Comparison of ENCODE assay signal across 16 cellular contexts in genomic region chr17:38442548-38442947, GRCh38. TPM values are rescaled to one million over a fixed set of nuclear protein-coding genes. Genes with fewer than 3 reads are reported as not detected.
A peak's percentile ranks its signal among the peaks of the same experiment; 100 is the strongest.
DNase-seq lines count a peak whose midpoint lies in the region; ATAC-seq and TF ChIP-seq lines count a peak whose summit lies in the region.
"Had no signal": no experiment of that assay in that cellular context is flagged by ENCODE, and none has a peak within 500 bp of the region (broad histone marks: within the 10 kb centered on the region; RNA-seq: fewer than 3 reads in every experiment).

No MANE protein-coding gene starts in this region.

- no peaks in the 10 kb centered on the region for H3K27me3 Mint-ChIP-seq in type B pancreatic cell

- H3K4me1 ChIP-seq in HEK293 (ENCODE audit: control insufficient read depth, insufficient read depth, low read length) (no peaks in the 10 kb centered on the region), lower lobe of right lung (peaks cover 18% of the 10 kb centered on the region)

- POLR2A ChIA-PET in HEK293 (lab: Yijun Ruan, JAX), result no interaction called here

- ATAC-seq in lower lobe of right lung, result no peak
- ATAC-seq: activated CD4-positive, alpha-beta T cell treated with anti-CD3 and anti-CD28 coated beads for 36 hours had no signal

- CTCF ChIA-PET in HEK293 (lab: Yijun Ruan, JAX), result interaction anchor here (0.5 to 5.4 kb wide), 11 partner anchors 11 to 224 kb away, joined by 3 to 52 read pairs (median 4); no protein-coding TSS in a partner anchor

- H3K4me3 Mint-ChIP-seq in type B pancreatic cell, result no peak overlapping the region
- H3K4me3 Mint-ChIP-seq: activated CD4-positive, alpha-beta T cell treated with anti-CD3 and anti-CD28 coated beads for 36 hours had no signal

- no peak for TF ChIP-seq CTCF in HEK293 (tag by site-specific recombination; IDR thresholded peaks at IDR 0.05)
- no peak for TF ChIP-seq CTCF in astrocyte of the spinal cord (IDR thresholded peaks at IDR 0.05; ENCODE audit: low read depth, low read length)
- TF ChIP-seq CTCF in lower lobe of right lung (IDR thresholded peaks at IDR 0.05), result no peak
- no peak for TF ChIP-seq CTCF in type B pancreatic cell (conservative IDR thresholded peaks at IDR 0.05)

- no peaks in the 10 kb centered on the region for H3K9me3 Mint-ChIP-seq in type B pancreatic cell

- peaks cover 27% of the 10 kb centered on the region for H3K4me1 Mint-ChIP-seq in type B pancreatic cell (ENCODE audit: unreplicated experiment)

- H3K4me3 ChIP-seq in HEK293 (ENCODE audit: low read depth, low read length) (no peak overlapping the region), astrocyte of the spinal cord (ENCODE audit: low read depth, low read length) (no peak overlapping the region), lower lobe of right lung (no peak overlapping the region)
- H3K4me3 ChIP-seq: SJSA1 had no signal

- H3K27ac Mint-ChIP-seq in type B pancreatic cell, result peak overlapping the region; percentile 79
- H3K27ac Mint-ChIP-seq: activated CD4-positive, alpha-beta T cell treated with anti-CD3 and anti-CD28 coated beads for 36 hours had no signal

- H3K9me3 ChIP-seq in HEK293 (ENCODE audit: control insufficient read depth, insufficient read depth, low read depth, low read length) (no peaks in the 10 kb centered on the region), lower lobe of right lung (no peaks in the 10 kb centered on the region)
- H3K9me3 ChIP-seq: neutrophil, SJSA1 had no signal

- DNase-seq in astrocyte of the spinal cord (ENCODE audit: low read depth, low spot score) (peak; percentile 29), lower lobe of right lung (peak; percentile 37), type B pancreatic cell (ENCODE audit: extremely low spot score, unreplicated experiment) (no peak), inferior parietal cortex (ENCODE audit: extremely low spot score) (no peak), posterior vena cava (ENCODE audit: low spot score) (no peak), Ammon's horn (ENCODE audit: low spot score) (no peak)
- DNase-seq: activated CD4-positive, alpha-beta T cell treated with anti-CD3 and anti-CD28 coated beads for 36 hours; activated gamma-delta T cell; amniotic stem cell; KG1; NCI-H2227 treated with DMSO at 0.1 percent for 48 hours; stimulated activated CD4-positive, alpha-beta T cell treated with anti-CD3 and anti-CD28 coated beads, Interleukin-4, amount 100 ng/mL, for 1 hour had no signal

- in situ Hi-C loops in astrocyte of the spinal cord (cut with HindIII; ENCODE audit: low sequenced_read_pairs), result no loop called here

- H3K27ac ChIP-seq in HEK293 (ENCODE audit: extremely low read depth, low read depth, low read length) (no peak overlapping the region), lower lobe of right lung (no peak overlapping the region)
- H3K27ac ChIP-seq: C4-2B, neutrophil, SJSA1 had no signal

- H3K36me3 Mint-ChIP-seq in type B pancreatic cell, result peaks cover 4% of the 10 kb centered on the region

- H3K27me3 ChIP-seq in lower lobe of right lung (ENCODE audit: low read depth), result no peaks in the 10 kb centered on the region
- H3K27me3 ChIP-seq: neutrophil, SJSA1 had no signal

- intact Hi-C loops in lower lobe of right lung (cut with DNase I) (loop anchor here (5.0 kb wide), 1 partner anchor 40 kb away; no protein-coding TSS in a partner anchor), posterior vena cava (cut with DNase I) (loop anchor here in 1 of 2 donors (5.0 kb wide), 1 partner anchor 45 kb away; no protein-coding TSS in a partner anchor)

- H3K36me3 ChIP-seq in HEK293 (ENCODE audit: control insufficient read depth in 2 of 2, insufficient read depth in 1 of 2, low read length in 2 of 2), result no peaks in the 10 kb centered on the region
- no peaks in the 10 kb centered on the region for H3K36me3 ChIP-seq in lower lobe of right lung
- H3K36me3 ChIP-seq: neutrophil had no signal

TF ChIP-seq in HEK293, 187 proteins besides CTCF, POLR2A, EP300 and RAD21:
- peak; percentile 48; the same call in 1 of the 2 replicates for TF ChIP-seq SCRT2 (tag by site-specific recombination; IDR thresholded peaks at IDR 0.05)
- TF ChIP-seq YY2 (tag by site-specific recombination; IDR thresholded peaks at IDR 0.05), result no peak
- peak; percentile 95 for TF ChIP-seq ZNF623 (tag by site-specific recombination; IDR thresholded peaks at IDR 0.05)

RNA-seq across cellular contexts. Expression of gene ARHGAP23, which starts 14.3 kb away (rescaled TPM):
- total RNA-seq in lower lobe of right lung (48.4 TPM), type B pancreatic cell (ENCODE audit: low replicate concordance) (114 and 333 TPM in 2 replicates), posterior vena cava (10 to 100 TPM; 72.9 to 90.4 TPM)

Comparison
In these comparisons a context has a peak if more than half of its experiments do, and no peak if none do; other contexts are left out.
1. DNase-seq: peak in astrocyte of the spinal cord (single experiment) and lower lobe of right lung (single experiment); none in type B pancreatic cell (single experiment), inferior parietal cortex (single experiment), posterior vena cava (single experiment) and Ammon's horn (single experiment).